ENCODE assay signal across 8 cellular contexts in the genomic region with DNA sequence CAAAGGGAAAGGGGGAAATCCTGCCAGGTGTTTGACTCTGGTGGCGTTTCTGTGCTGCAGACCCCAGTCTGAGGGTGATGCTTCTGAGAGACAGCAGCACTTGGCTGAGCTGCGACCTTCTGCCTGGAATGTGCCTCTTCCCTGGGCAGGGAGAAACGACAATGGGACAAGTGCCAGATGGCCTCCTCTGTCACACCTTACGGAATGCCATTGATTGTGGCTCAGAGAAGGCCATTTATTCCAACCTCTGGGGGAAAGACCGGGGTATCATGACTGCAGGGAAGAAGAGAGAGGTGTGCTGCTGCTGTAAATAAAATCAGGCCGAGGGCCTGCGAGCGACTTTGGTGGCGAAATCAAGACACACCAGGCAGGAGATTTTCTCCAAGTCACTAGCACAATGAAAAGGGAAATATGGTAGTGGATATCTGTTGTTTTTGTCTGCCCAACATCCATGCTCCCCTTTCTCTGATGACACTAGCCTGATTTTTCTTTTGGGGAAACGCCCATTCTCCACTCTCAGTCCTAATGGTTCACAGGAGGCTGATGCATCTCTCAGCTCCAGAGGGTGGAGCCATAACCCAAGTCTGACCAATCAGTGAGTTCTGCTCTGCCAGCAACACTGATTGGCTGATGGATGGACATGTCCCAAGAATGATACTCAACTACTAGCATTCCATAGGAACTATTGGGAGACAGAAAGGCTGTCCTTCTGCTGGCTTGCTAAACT.
DNase-seq lines count a peak whose midpoint lies in the region; FAIRE-seq and TF ChIP-seq lines count a peak whose summit lies in the region.

No MANE protein-coding gene starts in this region.

- H2AFZ ChIP-seq in H1 (ENCODE audit: low read length) (no peak overlapping the region), neural progenitor cell (replicated peaks) (no peak overlapping the region)

- peak in 1 of 2 experiments; percentile 31; a peak in 2 of 4 replicates for TF ChIP-seq RAD21 in H1 (IDR thresholded peaks at IDR 0.05 in 1 of 2, conservative IDR thresholded peaks at IDR 0.05 in 1 of 2; ENCODE audit: low read depth in 2 of 2, low read length in 2 of 2)

- no peak for TF ChIP-seq EP300 in H1 (IDR thresholded peaks at IDR 0.05; ENCODE audit: borderline replicate concordance in 1 of 2, low read depth in 2 of 2, low read length in 2 of 2)

- 84% methylated on average over 10 of the region's 10 CpGs; no CpG with 5 or more reads in 1 of the 2 experiments for WGBS in H1 (ENCODE audit: extremely low coverage in 1 of 2, insufficient coverage in 1 of 2, insufficient read length in 1 of 2, insufficient replicate concordance in 2 of 2, low coverage in 1 of 2, low lambda C conversion rate in 2 of 2, missing lambda C conversion rate in 1 of 2), 2 experiments

- no peak overlapping the region for H2BK120ac ChIP-seq in H1 (replicated peaks; ENCODE audit: low read depth, low read length)

- no peaks in the 10 kb centered on the region for H3K9me3 Mint-ChIP-seq in neural progenitor cell

- H3K36me3 Mint-ChIP-seq in neural progenitor cell, result no peaks in the 10 kb centered on the region

- no peak overlapping the region for H3K4me3 Mint-ChIP-seq in neural progenitor cell

- H3K4me2 ChIP-seq in H1 (ENCODE audit: insufficient read depth in 1 of 2, low read depth in 2 of 2, low read length in 2 of 2) (no peak overlapping the region), neural progenitor cell (peak overlapping the region; percentile 12)

- no peaks in the 10 kb centered on the region for H3K27me3 Mint-ChIP-seq in neural progenitor cell (ENCODE audit: insufficient read depth, low read depth)

- peaks cover 57% of the 10 kb centered on the region for H3F3A ChIP-seq in neural progenitor cell (ENCODE audit: low read depth)

- H3K23me2 ChIP-seq in H1 (ENCODE audit: low read depth, low read length), result no peaks in the 10 kb centered on the region

- H2BK20ac ChIP-seq in H1 (ENCODE audit: low read length), result no peak overlapping the region

- no peak for FAIRE-seq in H1 (lab: Jason Lieb, UNC)

- H2BK5ac ChIP-seq in H1 (ENCODE audit: low read depth, low read length), result no peak overlapping the region

- H3K36me3 ChIP-seq in MG63 (no peaks in the 10 kb centered on the region), H1 (ENCODE audit: control insufficient read depth in 2 of 4, insufficient read depth in 4 of 4, low read length in 3 of 4) (no peaks in the 10 kb centered on the region), neural progenitor cell (no peaks in the 10 kb centered on the region)
- no peaks in the 10 kb centered on the region for H3K36me3 ChIP-seq in effector memory CD4-positive, alpha-beta T cell (ENCODE audit: control insufficient read depth, insufficient read depth, low read length)

- H2BK12ac ChIP-seq in H1 (ENCODE audit: low read depth, low read length), result peak overlapping the region; percentile 42; the same call in 1 of the 2 replicates

- peak overlapping the region; percentile 52 for H3K27ac Mint-ChIP-seq in neural progenitor cell

- peaks cover 2 to 28% (median 24%) of the 10 kb centered on the region in 4 experiments for H3K4me1 ChIP-seq in H1 (replicated peaks in 1 of 4; ENCODE audit: control insufficient read depth in 3 of 4, insufficient read depth in 4 of 4, low read length in 3 of 4)
- H3K4me1 ChIP-seq in neural progenitor cell, result peaks cover 62% of the 10 kb centered on the region
- peaks cover 6% of the 10 kb centered on the region for H3K4me1 ChIP-seq in effector memory CD4-positive, alpha-beta T cell (ENCODE audit: control insufficient read depth, insufficient read depth, low read length, poor library complexity, severe bottlenecking)

- no peak for DNase-seq in GM10266 (ENCODE audit: extremely low spot score)
- DNase-seq in MG63, result peak; percentile 20
- no peak for DNase-seq in H1 (ENCODE audit: low read depth in 1 of 2, low spot score in 2 of 2)
- peak; percentile 64 for DNase-seq in neural progenitor cell (ENCODE audit: low spot score)
- DNase-seq in effector memory CD4-positive, alpha-beta T cell, result no peak
- DNase-seq in NK-92 treated with Interleukin-12 subunit alpha and Interleukin-12 subunit beta, amount 100 ng/mL, for 24 hours (lab: John Stamatoyannopoulos, UW), result no peak
- DNase-seq in occipital lobe (lab: John Stamatoyannopoulos, UW), result no peak
- no peak for DNase-seq in activated gamma-delta T cell (lab: John Stamatoyannopoulos, UW)

- H3K14ac ChIP-seq in H1 (ENCODE audit: insufficient read length), result no peak overlapping the region

- no peak overlapping the region for H3K56ac ChIP-seq in H1 (replicated peaks; ENCODE audit: insufficient read length, low read depth, low read length)

- H3K9ac ChIP-seq in H1 (replicated peaks in 1 of 4; ENCODE audit: extremely low read depth in 1 of 4, low read depth in 3 of 4, low read length in 3 of 4), result no peak overlapping the region
- H3K9ac ChIP-seq in neural progenitor cell, result no peak overlapping the region

- TF ChIP-seq CTCF in GM10266 (IDR thresholded peaks at IDR 0.05; ENCODE audit: control insufficient read depth, insufficient read depth, low read depth, missing control alignments), result peak; percentile 16
- peak in 1 of 3 experiments; percentile 22; a peak in 1 of 4 replicates for TF ChIP-seq CTCF in H1 (IDR thresholded peaks at IDR 0.05; ENCODE audit: control extremely low read depth in 1 of 3, insufficient read depth in 1 of 3, low read depth in 1 of 3, low read length in 3 of 3)
- TF ChIP-seq CTCF in neural progenitor cell (IDR thresholded peaks at IDR 0.05), result no peak

- peak overlapping the region; percentile 33; the same call in 1 of the 2 replicates for H2BK15ac ChIP-seq in H1 (ENCODE audit: low read length)

- peaks cover 2 to 44% of the 10 kb centered on the region in 2 experiments; a peak in 3 of 4 replicates for H3K79me2 ChIP-seq in H1 (ENCODE audit: control insufficient read depth in 1 of 2, insufficient read depth in 2 of 2, low read length in 2 of 2)
- peaks cover 59% of the 10 kb centered on the region for H3K79me2 ChIP-seq in neural progenitor cell (ENCODE audit: low read depth)

- H3K4ac ChIP-seq in H1 (replicated peaks; ENCODE audit: insufficient read length, low read depth, low read length), result no peak overlapping the region

- no peak overlapping the region for H3K4me3 ChIP-seq in MG63
- H3K4me3 ChIP-seq in H1 (ENCODE audit: extremely low read depth in 1 of 4, insufficient read depth in 2 of 4, low read depth in 3 of 4, low read length in 4 of 4), result no peak overlapping the region
- H3K4me3 ChIP-seq in neural progenitor cell, result no peak overlapping the region
- H3K4me3 ChIP-seq in effector memory CD4-positive, alpha-beta T cell (ENCODE audit: insufficient read depth, low read depth, low read length, poor library complexity, severe bottlenecking), result no peak overlapping the region

- peaks cover 2% of the 10 kb centered on the region for H3K79me1 ChIP-seq in H1 (ENCODE audit: low read depth, low read length)

- TF ChIP-seq POLR2A in H1 (IDR thresholded peaks at IDR 0.05; ENCODE audit: control extremely low read depth in 1 of 2, low read depth in 2 of 2, low read length in 2 of 2), result no peak

- no peak overlapping the region for H4K91ac ChIP-seq in H1 (replicated peaks; ENCODE audit: insufficient read length, low read length)

- H3K18ac ChIP-seq in H1 (ENCODE audit: extremely low read depth, low read length), result no peak overlapping the region

- 0 out of 2 replicates have a peak overlapping the region, but pooled peaks have one; percentile 16 for H3K27ac ChIP-seq in H1 (ENCODE audit: low read depth, low read length)
- no peak overlapping the region for H3K27ac ChIP-seq in neural progenitor cell
- H3K27ac ChIP-seq in effector memory CD4-positive, alpha-beta T cell (ENCODE audit: insufficient read depth, low read length, poor library complexity, severe bottlenecking), result no peak overlapping the region

- H3K23ac ChIP-seq in H1 (ENCODE audit: insufficient read length), result no peak overlapping the region

- no peaks in the 10 kb centered on the region for H3K27me3 ChIP-seq in MG63
- no peaks in the 10 kb centered on the region for H3K27me3 ChIP-seq in H1 (replicated peaks in 1 of 4; ENCODE audit: control insufficient read depth in 3 of 4, extremely low read depth in 1 of 4, insufficient read depth in 3 of 4, low read length in 3 of 4)
- no peaks in the 10 kb centered on the region for H3K27me3 ChIP-seq in neural progenitor cell
- H3K27me3 ChIP-seq in effector memory CD4-positive, alpha-beta T cell (replicated peaks; ENCODE audit: control insufficient read depth, insufficient read depth, low read length, poor library complexity, severe bottlenecking), result no peaks in the 10 kb centered on the region

- peak overlapping the region; percentile 26; the same call in 1 of the 2 replicates for H2AK5ac ChIP-seq in H1 (ENCODE audit: low read depth, low read length)

- no peak overlapping the region for H4K8ac ChIP-seq in H1 (ENCODE audit: extremely low read depth, insufficient read depth, low read length)

- H4K5ac ChIP-seq in H1 (ENCODE audit: insufficient read length, low read depth, low read length), result no peak overlapping the region

- H3K9me3 ChIP-seq in MG63, result no peaks in the 10 kb centered on the region
- H3K9me3 ChIP-seq in H1 (ENCODE audit: insufficient read depth in 2 of 2, low read depth in 1 of 2, low read length in 1 of 2), result no peaks in the 10 kb centered on the region
- no peaks in the 10 kb centered on the region for H3K9me3 ChIP-seq in neural progenitor cell (ENCODE audit: low read depth)
- no peaks in the 10 kb centered on the region for H3K9me3 ChIP-seq in effector memory CD4-positive, alpha-beta T cell (ENCODE audit: control insufficient read depth, low read length)

- H4K20me1 ChIP-seq in H1 (replicated peaks in 1 of 2; ENCODE audit: control insufficient read depth in 1 of 2, insufficient read depth in 2 of 2, low read length in 2 of 2) (no peaks in the 10 kb centered on the region), neural progenitor cell (ENCODE audit: low read depth) (peaks cover 6% of the 10 kb centered on the region)

- peaks cover 49% of the 10 kb centered on the region for H3K4me1 Mint-ChIP-seq in neural progenitor cell

- POLR2A ChIA-PET in H1 (lab: Charles Lee; ENCODE audit: partially characterized antibody), result interaction anchor here (1.1 to 1.3 kb wide), 2 partner anchors 9 to 11 kb away, joined by 3 read pairs; no protein-coding TSS in a partner anchor

- CTCF ChIA-PET in H1 (lab: Charles Lee; ENCODE audit: partially characterized antibody), result interaction anchor here (1.2 to 1.3 kb wide), 3 partner anchors 28 to 150 kb away, joined by 3 read pairs; no protein-coding TSS in a partner anchor

TF ChIP-seq in H1, 55 proteins besides CTCF, POLR2A, EP300 and RAD21 (continues in another document):
- TF ChIP-seq BCL11A (IDR thresholded peaks at IDR 0.05; ENCODE audit: low read depth in 2 of 2, low read length in 2 of 2) (no peak), TEAD4 (IDR thresholded peaks at IDR 0.05; ENCODE audit: low read depth, low read length) (peak; percentile 91), NANOG (IDR thresholded peaks at IDR 0.05; ENCODE audit: insufficient read depth, low read depth, low read length, poor library complexity, severe bottlenecking) (no peak), MAFK (IDR thresholded peaks at IDR 0.05; ENCODE audit: low read depth, low read length) (no peak), CHD1 (IDR thresholded peaks at IDR 0.05; ENCODE audit: low read depth, low read length) (no peak)

Comparison
In these comparisons a context has a peak if more than half of its experiments do, and no peak if none do; other contexts are left out.
1. DNase-seq: peak in MG63 (single experiment) and neural progenitor cell (single experiment); none in GM10266 (single experiment), H1 (0 of 2), effector memory CD4-positive, alpha-beta T cell (0 of 3), NK-92 treated with Interleukin-12 subunit alpha and Interleukin-12 subunit beta, amount 100 ng/mL, for 24 hours (single experiment), occipital lobe (single experiment) and activated gamma-delta T cell (single experiment).